In genomic region chr5:80712914-80713313, GRCh38 we compare ENCODE assay signal across 1 cellular context.
A peak's percentile ranks its signal among the peaks of the same experiment; 100 is the strongest.
TF ChIP-seq lines count a peak whose summit lies in the region.

No MANE protein-coding gene starts in this region.

TF ChIP-seq in HepG2, 621 proteins besides CTCF, POLR2A, EP300 and RAD21:
- no peak for TF ChIP-seq NR2F6 (IDR thresholded peaks at IDR 0.05)
- TF ChIP-seq NR2F6 (CRISPR knock-in tag; IDR thresholded peaks at IDR 0.05): no peak
- TF ChIP-seq GFI1 (CRISPR knock-in tag; IDR thresholded peaks at IDR 0.05; ENCODE audit: borderline replicate concordance): no peak
- no peak for TF ChIP-seq WIZ (CRISPR knock-in tag; IDR thresholded peaks at IDR 0.05)
- TF ChIP-seq SOX6 (IDR thresholded peaks at IDR 0.05): no peak
- TF ChIP-seq SOX6 (CRISPR knock-in tag; IDR thresholded peaks at IDR 0.05): peak; percentile 16; the same call in 1 of the 2 replicates
- 0 out of 2 replicates have a peak, but pooled peaks have one; percentile 18 for TF ChIP-seq ATF2 (CRISPR knock-in tag; IDR thresholded peaks at IDR 0.05)
- TF ChIP-seq GATAD2A (CRISPR knock-in tag; IDR thresholded peaks at IDR 0.05): peak; percentile 41; the same call in 1 of the 2 replicates
- TF ChIP-seq RELA (CRISPR knock-in tag; IDR thresholded peaks at IDR 0.05): no peak
- TF ChIP-seq ELF1 (CRISPR knock-in tag; IDR thresholded peaks at IDR 0.05): no peak
- TF ChIP-seq SOX5 (CRISPR knock-in tag; IDR thresholded peaks at IDR 0.05; ENCODE audit: borderline replicate concordance): peak; percentile 17; the same call in 1 of the 2 replicates
- no peak for TF ChIP-seq SIN3A (IDR thresholded peaks at IDR 0.05; ENCODE audit: borderline replicate concordance, low read depth, low read length)
- TF ChIP-seq SIX4 (CRISPR knock-in tag; IDR thresholded peaks at IDR 0.05): peak; percentile 73
- TF ChIP-seq PAXIP1 (CRISPR knock-in tag; conservative IDR thresholded peaks at IDR 0.05): peak; percentile 52
